1 cellular context compared by ENCODE assay signal in genomic region chr6:26031151-26031594, GRCh38.
A peak's percentile ranks its signal among the peaks of the same experiment; 100 is the strongest.
TF ChIP-seq lines count a peak whose summit lies in the region.

No MANE protein-coding gene starts in this region.

TF ChIP-seq in K562, 482 proteins besides CTCF, POLR2A, EP300 and RAD21 (continued from another document and continues in another):
- TF ChIP-seq, protein P1, sequence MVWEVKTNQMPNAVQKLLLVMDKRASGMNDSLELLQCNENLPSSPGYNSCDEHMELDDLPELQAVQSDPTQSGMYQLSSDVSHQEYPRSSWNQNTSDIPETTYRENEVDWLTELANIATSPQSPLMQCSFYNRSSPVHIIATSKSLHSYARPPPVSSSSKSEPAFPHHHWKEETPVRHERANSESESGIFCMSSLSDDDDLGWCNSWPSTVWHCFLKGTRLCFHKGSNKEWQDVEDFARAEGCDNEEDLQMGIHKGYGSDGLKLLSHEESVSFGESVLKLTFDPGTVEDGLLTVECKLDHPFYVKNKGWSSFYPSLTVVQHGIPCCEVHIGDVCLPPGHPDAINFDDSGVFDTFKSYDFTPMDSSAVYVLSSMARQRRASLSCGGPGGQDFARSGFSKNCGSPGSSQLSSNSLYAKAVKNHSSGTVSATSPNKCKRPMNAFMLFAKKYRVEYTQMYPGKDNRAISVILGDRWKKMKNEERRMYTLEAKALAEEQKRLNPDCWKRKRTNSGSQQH (CRISPR knock-in tag; IDR thresholded peaks at IDR 0.05): peak; percentile 97
- TF ChIP-seq MTA2 (IDR thresholded peaks at IDR 0.05; ENCODE audit: low read depth): no peak
- no peak for TF ChIP-seq SAFB2 (IDR thresholded peaks at IDR 0.05; ENCODE audit: borderline replicate concordance, low read depth, low read length, severe bottlenecking)
- no peak for TF ChIP-seq HNRNPH1 (optimal IDR thresholded peaks at IDR 0.05; ENCODE audit: low read depth, low read length)
- no peak for TF ChIP-seq GTF2A2 (tag; IDR thresholded peaks at IDR 0.05)
- TF ChIP-seq NEUROD1 (IDR thresholded peaks at IDR 0.05; ENCODE audit: borderline replicate concordance, low read depth, low read length, partially characterized antibody): no peak
- no peak for TF ChIP-seq SNRNP70 (optimal IDR thresholded peaks at IDR 0.05; ENCODE audit: low read depth, low read length)
- TF ChIP-seq HDAC1 (IDR thresholded peaks at IDR 0.05): no peak; a peak in 1 of 4 replicates
- TF ChIP-seq ZNF592 (IDR thresholded peaks at IDR 0.05): no peak
- 0 out of 2 replicates have a peak, but pooled peaks have one; percentile 78 for TF ChIP-seq NFXL1 (CRISPR knock-in tag; IDR thresholded peaks at IDR 0.05)
- TF ChIP-seq SAFB (IDR thresholded peaks at IDR 0.05; ENCODE audit: borderline replicate concordance, low read depth, low read length): no peak
- peak; percentile 89 for TF ChIP-seq ZNF586 (CRISPR knock-in tag; conservative IDR thresholded peaks at IDR 0.05)
- TF ChIP-seq ZNF436 (CRISPR knock-in tag; IDR thresholded peaks at IDR 0.05): peak; percentile 97
- peak; percentile 69; the same call in 1 of the 2 replicates for TF ChIP-seq POLR2AphosphoS5 (IDR thresholded peaks at IDR 0.05; ENCODE audit: control insufficient read depth, insufficient read depth, low read depth, low read length)
- TF ChIP-seq, protein P2, sequence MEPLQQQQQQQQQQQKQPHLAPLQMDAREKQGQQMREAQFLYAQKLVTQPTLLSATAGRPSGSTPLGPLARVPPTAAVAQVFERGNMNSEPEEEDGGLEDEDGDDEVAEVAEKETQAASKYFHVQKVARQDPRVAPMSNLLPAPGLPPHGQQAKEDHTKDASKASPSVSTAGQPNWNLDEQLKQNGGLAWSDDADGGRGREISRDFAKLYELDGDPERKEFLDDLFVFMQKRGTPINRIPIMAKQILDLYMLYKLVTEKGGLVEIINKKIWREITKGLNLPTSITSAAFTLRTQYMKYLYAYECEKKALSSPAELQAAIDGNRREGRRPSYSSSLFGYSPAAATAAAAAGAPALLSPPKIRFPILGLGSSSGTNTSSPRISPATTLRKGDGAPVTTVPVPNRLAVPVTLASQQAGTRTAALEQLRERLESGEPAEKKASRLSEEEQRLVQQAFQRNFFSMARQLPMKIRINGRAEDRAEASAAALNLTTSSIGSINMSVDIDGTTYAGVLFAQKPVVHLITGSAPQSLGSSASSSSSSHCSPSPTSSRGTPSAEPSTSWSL (CRISPR knock-in tag; IDR thresholded peaks at IDR 0.05; ENCODE audit: borderline replicate concordance): no peak
- TF ChIP-seq, protein P3, sequence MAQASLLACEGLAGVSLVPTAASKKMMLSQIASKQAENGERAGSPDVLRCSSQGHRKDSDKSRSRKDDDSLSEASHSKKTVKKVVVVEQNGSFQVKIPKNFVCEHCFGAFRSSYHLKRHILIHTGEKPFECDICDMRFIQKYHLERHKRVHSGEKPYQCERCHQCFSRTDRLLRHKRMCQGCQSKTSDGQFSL (CRISPR knock-in tag; IDR thresholded peaks at IDR 0.05): no peak
- TF ChIP-seq, protein P3 (tag; IDR thresholded peaks at IDR 0.05): no peak
- no peak for TF ChIP-seq TRIM24 (IDR thresholded peaks at IDR 0.05)
- peak; percentile 86 for TF ChIP-seq NFATC3 (IDR thresholded peaks at IDR 0.05)
- peak; percentile 61; the same call in 1 of the 2 replicates for TF ChIP-seq ZNF354B (CRISPR knock-in tag; IDR thresholded peaks at IDR 0.05)
- TF ChIP-seq ARNT (IDR thresholded peaks at IDR 0.05): peak in 1 of 2 experiments; percentile 11; a peak in 1 of 4 replicates
- no peak for TF ChIP-seq NR2F6 (CRISPR knock-in tag; IDR thresholded peaks at IDR 0.05)
- TF ChIP-seq CEBPG (CRISPR knock-in tag; IDR thresholded peaks at IDR 0.05): no peak
- TF ChIP-seq CEBPG (tag; conservative IDR thresholded peaks at IDR 0.05 in 1 of 2, IDR thresholded peaks at IDR 0.05 in 1 of 2): no peak
- TF ChIP-seq MYBL2 (IDR thresholded peaks at IDR 0.05; ENCODE audit: low read depth): no peak
- no peak for TF ChIP-seq MYBL2 (CRISPR knock-in tag; IDR thresholded peaks at IDR 0.05; ENCODE audit: borderline replicate concordance)
- no peak for TF ChIP-seq CHD4 (IDR thresholded peaks at IDR 0.05; ENCODE audit: insufficient read depth, insufficient replicate concordance, low read depth, low read length, poor library complexity, severe bottlenecking)
- no peak for TF ChIP-seq NELFE (IDR thresholded peaks at IDR 0.05; ENCODE audit: insufficient read depth, insufficient read length)
- TF ChIP-seq KAT2B (IDR thresholded peaks at IDR 0.05; ENCODE audit: low read depth, low read length): no peak
- TF ChIP-seq LARP7 (IDR thresholded peaks at IDR 0.05): no peak
- TF ChIP-seq STAT5B (CRISPR knock-in tag; IDR thresholded peaks at IDR 0.05): no peak
- TF ChIP-seq, protein P4, sequence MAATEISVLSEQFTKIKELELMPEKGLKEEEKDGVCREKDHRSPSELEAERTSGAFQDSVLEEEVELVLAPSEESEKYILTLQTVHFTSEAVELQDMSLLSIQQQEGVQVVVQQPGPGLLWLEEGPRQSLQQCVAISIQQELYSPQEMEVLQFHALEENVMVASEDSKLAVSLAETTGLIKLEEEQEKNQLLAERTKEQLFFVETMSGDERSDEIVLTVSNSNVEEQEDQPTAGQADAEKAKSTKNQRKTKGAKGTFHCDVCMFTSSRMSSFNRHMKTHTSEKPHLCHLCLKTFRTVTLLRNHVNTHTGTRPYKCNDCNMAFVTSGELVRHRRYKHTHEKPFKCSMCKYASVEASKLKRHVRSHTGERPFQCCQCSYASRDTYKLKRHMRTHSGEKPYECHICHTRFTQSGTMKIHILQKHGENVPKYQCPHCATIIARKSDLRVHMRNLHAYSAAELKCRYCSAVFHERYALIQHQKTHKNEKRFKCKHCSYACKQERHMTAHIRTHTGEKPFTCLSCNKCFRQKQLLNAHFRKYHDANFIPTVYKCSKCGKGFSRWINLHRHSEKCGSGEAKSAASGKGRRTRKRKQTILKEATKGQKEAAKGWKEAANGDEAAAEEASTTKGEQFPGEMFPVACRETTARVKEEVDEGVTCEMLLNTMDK (IDR thresholded peaks at IDR 0.05; ENCODE audit: borderline replicate concordance, insufficient read depth, low read depth, low read length, poor library complexity, severe bottlenecking): no peak
- TF ChIP-seq E2F5 (CRISPR knock-in tag; IDR thresholded peaks at IDR 0.05): no peak
- TF ChIP-seq KDM5B (IDR thresholded peaks at IDR 0.05; ENCODE audit: insufficient replicate concordance, low read depth, low read length): no peak
- TF ChIP-seq NR3C1 (CRISPR knock-in tag; IDR thresholded peaks at IDR 0.05): no peak
- no peak for TF ChIP-seq KAT7 (CRISPR knock-in tag; IDR thresholded peaks at IDR 0.05; ENCODE audit: borderline replicate concordance)
- no peak for TF ChIP-seq NR2C1 (IDR thresholded peaks at IDR 0.05)
- no peak for TF ChIP-seq NR2C1 (tag; IDR thresholded peaks at IDR 0.05)
- no peak for TF ChIP-seq ZFP36 (IDR thresholded peaks at IDR 0.05; ENCODE audit: low read depth, low read length, partially characterized antibody)
- no peak for TF ChIP-seq MCM3 (IDR thresholded peaks at IDR 0.05)
- TF ChIP-seq FUS (optimal IDR thresholded peaks at IDR 0.05; ENCODE audit: low read depth, low read length): peak; percentile 67
- TF ChIP-seq, protein P5, sequence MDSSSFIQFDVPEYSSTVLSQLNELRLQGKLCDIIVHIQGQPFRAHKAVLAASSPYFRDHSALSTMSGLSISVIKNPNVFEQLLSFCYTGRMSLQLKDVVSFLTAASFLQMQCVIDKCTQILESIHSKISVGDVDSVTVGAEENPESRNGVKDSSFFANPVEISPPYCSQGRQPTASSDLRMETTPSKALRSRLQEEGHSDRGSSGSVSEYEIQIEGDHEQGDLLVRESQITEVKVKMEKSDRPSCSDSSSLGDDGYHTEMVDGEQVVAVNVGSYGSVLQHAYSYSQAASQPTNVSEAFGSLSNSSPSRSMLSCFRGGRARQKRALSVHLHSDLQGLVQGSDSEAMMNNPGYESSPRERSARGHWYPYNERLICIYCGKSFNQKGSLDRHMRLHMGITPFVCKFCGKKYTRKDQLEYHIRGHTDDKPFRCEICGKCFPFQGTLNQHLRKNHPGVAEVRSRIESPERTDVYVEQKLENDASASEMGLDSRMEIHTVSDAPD (CRISPR knock-in tag; IDR thresholded peaks at IDR 0.05): 0 out of 2 replicates have a peak, but pooled peaks have one; percentile 69
- TF ChIP-seq ZC3H4 (CRISPR knock-in tag; IDR thresholded peaks at IDR 0.05; ENCODE audit: borderline replicate concordance): no peak
- TF ChIP-seq ELK3 (CRISPR knock-in tag; IDR thresholded peaks at IDR 0.05): peak; percentile 90; the same call in 1 of the 2 replicates
- TF ChIP-seq, protein P6, sequence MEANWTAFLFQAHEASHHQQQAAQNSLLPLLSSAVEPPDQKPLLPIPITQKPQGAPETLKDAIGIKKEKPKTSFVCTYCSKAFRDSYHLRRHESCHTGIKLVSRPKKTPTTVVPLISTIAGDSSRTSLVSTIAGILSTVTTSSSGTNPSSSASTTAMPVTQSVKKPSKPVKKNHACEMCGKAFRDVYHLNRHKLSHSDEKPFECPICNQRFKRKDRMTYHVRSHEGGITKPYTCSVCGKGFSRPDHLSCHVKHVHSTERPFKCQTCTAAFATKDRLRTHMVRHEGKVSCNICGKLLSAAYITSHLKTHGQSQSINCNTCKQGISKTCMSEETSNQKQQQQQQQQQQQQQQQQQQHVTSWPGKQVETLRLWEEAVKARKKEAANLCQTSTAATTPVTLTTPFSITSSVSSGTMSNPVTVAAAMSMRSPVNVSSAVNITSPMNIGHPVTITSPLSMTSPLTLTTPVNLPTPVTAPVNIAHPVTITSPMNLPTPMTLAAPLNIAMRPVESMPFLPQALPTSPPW (CRISPR knock-in tag; IDR thresholded peaks at IDR 0.05): no peak
- TF ChIP-seq CCNT2 (IDR thresholded peaks at IDR 0.05; ENCODE audit: borderline replicate concordance, extremely low read depth, insufficient read length, low read depth, low read length): no peak
- TF ChIP-seq TGIF2 (CRISPR knock-in tag; IDR thresholded peaks at IDR 0.05): no peak
- TF ChIP-seq CHD2 (IDR thresholded peaks at IDR 0.05; ENCODE audit: low read depth, low read length): no peak
- TF ChIP-seq SIN3A (IDR thresholded peaks at IDR 0.05; ENCODE audit: borderline replicate concordance in 2 of 2, control insufficient read depth in 1 of 2, low read depth in 2 of 2, low read length in 2 of 2): peak; percentile 68 to 71; a peak in 2 of 4 replicates
- TF ChIP-seq, protein P7, sequence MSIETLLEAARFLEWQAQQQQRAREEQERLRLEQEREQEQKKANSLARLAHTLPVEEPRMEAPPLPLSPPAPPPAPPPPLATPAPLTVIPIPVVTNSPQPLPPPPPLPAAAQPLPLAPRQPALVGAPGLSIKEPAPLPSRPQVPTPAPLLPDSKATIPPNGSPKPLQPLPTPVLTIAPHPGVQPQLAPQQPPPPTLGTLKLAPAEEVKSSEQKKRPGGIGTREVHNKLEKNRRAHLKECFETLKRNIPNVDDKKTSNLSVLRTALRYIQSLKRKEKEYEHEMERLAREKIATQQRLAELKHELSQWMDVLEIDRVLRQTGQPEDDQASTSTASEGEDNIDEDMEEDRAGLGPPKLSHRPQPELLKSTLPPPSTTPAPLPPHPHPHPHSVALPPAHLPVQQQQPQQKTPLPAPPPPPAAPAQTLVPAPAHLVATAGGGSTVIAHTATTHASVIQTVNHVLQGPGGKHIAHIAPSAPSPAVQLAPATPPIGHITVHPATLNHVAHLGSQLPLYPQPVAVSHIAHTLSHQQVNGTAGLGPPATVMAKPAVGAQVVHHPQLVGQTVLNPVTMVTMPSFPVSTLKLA (conservative IDR thresholded peaks at IDR 0.05): no peak
- TF ChIP-seq KHSRP (IDR thresholded peaks at IDR 0.05): 0 out of 2 replicates have a peak, but pooled peaks have one; percentile 49
- TF ChIP-seq RFX5 (IDR thresholded peaks at IDR 0.05; ENCODE audit: low read depth, low read length): no peak; the same call in 1 of the 2 replicates
